ENCODE assay signal across 1 cellular context in genomic region chr11:96328395-96329010, GRCh38.
A peak's percentile ranks its signal among the peaks of the same experiment; 100 is the strongest.
TF ChIP-seq lines count a peak whose summit lies in the region.

No MANE protein-coding gene starts in this region.

TF ChIP-seq in K562, 482 proteins besides CTCF, POLR2A, EP300 and RAD21 (continued from another document and continues in another):
- no peak for TF ChIP-seq STAT6 (CRISPR knock-in tag; IDR thresholded peaks at IDR 0.05)
- TF ChIP-seq ZBTB2 (IDR thresholded peaks at IDR 0.05) = peak; percentile 44; the same call in 1 of the 2 replicates
- TF ChIP-seq THAP12 (CRISPR knock-in tag; IDR thresholded peaks at IDR 0.05) = no peak
- peak; percentile 86; the same call in 1 of the 2 replicates for TF ChIP-seq ZNF395 (CRISPR knock-in tag; IDR thresholded peaks at IDR 0.05)
- no peak for TF ChIP-seq NR0B1 (IDR thresholded peaks at IDR 0.05; ENCODE audit: partially characterized antibody)
- peak; percentile 34 for TF ChIP-seq BRD9 (IDR thresholded peaks at IDR 0.05; ENCODE audit: low read depth, partially characterized antibody)
- TF ChIP-seq ZSCAN32 (CRISPR knock-in tag; IDR thresholded peaks at IDR 0.05) = no peak
- peak; percentile 30; the same call in 1 of the 2 replicates for TF ChIP-seq NCOA1 (IDR thresholded peaks at IDR 0.05; ENCODE audit: low read depth)
- no peak for TF ChIP-seq ZNF280A (IDR thresholded peaks at IDR 0.05; ENCODE audit: low read depth, partially characterized antibody)
- no peak for TF ChIP-seq KAT2B (IDR thresholded peaks at IDR 0.05; ENCODE audit: low read depth, low read length)
- peak; percentile 84 for TF ChIP-seq DPF2 (IDR thresholded peaks at IDR 0.05)
- TF ChIP-seq HMBOX1 (IDR thresholded peaks at IDR 0.05) = peak; percentile 67
- TF ChIP-seq SMAD3 (CRISPR knock-in tag; conservative IDR thresholded peaks at IDR 0.05) = no peak
- 0 out of 4 replicates have a peak, but pooled peaks have one; percentile 10 to 23 for TF ChIP-seq KDM1A (IDR thresholded peaks at IDR 0.05)
- TF ChIP-seq AFF1 (IDR thresholded peaks at IDR 0.05; ENCODE audit: low read depth in 1 of 2, partially characterized antibody in 2 of 2) = no peak
- TF ChIP-seq CCNT2 (IDR thresholded peaks at IDR 0.05; ENCODE audit: borderline replicate concordance, extremely low read depth, insufficient read length, low read depth, low read length) = no peak
- TF ChIP-seq PURB (CRISPR knock-in tag; IDR thresholded peaks at IDR 0.05; ENCODE audit: low read depth) = no peak
- TF ChIP-seq CTCFL (IDR thresholded peaks at IDR 0.05; ENCODE audit: borderline replicate concordance, insufficient read depth, low read depth, low read length, poor library complexity, severe bottlenecking) = no peak
- peak; percentile 18; the same call in 1 of the 2 replicates for TF ChIP-seq NCOR1 (IDR thresholded peaks at IDR 0.05)
- TF ChIP-seq ZNF644 (tag; IDR thresholded peaks at IDR 0.05; ENCODE audit: low read depth) = 0 out of 2 replicates have a peak, but pooled peaks have one; percentile 20
- TF ChIP-seq RAD51 (IDR thresholded peaks at IDR 0.05; ENCODE audit: borderline replicate concordance, low read depth) = no peak
- no peak for TF ChIP-seq KHSRP (IDR thresholded peaks at IDR 0.05)
- no peak for TF ChIP-seq IRF9 (tag; IDR thresholded peaks at IDR 0.05)
- TF ChIP-seq AFF4 (CRISPR knock-in tag; IDR thresholded peaks at IDR 0.05) = no peak
